In the genomic region with DNA sequence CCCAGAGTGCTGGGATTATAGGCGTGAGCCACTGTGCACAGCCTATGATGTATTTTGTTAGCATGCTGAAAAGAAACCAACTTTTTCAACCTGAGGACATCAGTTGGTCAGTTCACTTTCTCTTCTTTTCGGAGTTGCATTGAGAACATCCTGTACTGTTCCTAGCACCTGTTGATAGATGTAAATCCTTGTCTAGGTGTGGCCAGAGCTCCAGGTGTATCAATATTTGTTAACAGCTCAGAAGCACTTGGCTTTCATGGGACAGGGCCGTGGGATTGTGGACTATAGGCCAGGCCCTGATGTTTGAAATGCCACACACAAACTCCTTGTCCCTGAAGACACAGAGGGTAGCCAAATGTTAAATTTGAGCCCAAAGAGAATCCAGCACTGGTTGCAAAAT, we compare ENCODE assay signal across 27 cellular contexts. TPM values are rescaled to one million over a fixed set of nuclear protein-coding genes. Genes with fewer than 3 reads are reported as not detected.
DNase-seq lines count a peak whose midpoint lies in the region; ATAC-seq and TF ChIP-seq lines count a peak whose summit lies in the region.
"Had no signal": no experiment of that assay in that cellular context is flagged by ENCODE, and none has a peak within 500 bp of the region (broad histone marks: within the 10 kb centered on the region; RNA-seq: fewer than 3 reads in every experiment).

No MANE protein-coding gene starts in this region.

- no peaks in the 10 kb centered on the region for H3K36me3 ChIP-seq in stomach

- no peaks in the 10 kb centered on the region for H3K27me3 ChIP-seq in stomach

- POLR2A ChIA-PET in GM10248 (lab: Yijun Ruan, JAX) = no interaction called here

- no peak for TF ChIP-seq POLR2A in stomach (IDR thresholded peaks at IDR 0.05)

- H3K4me1 ChIP-seq in stomach = peaks cover 0 to 9% (median 0%) of the 10 kb centered on the region in 4 donors

- no peaks in the 10 kb centered on the region for H3K9me3 ChIP-seq in stomach

- peak; percentile 25 for DNase-seq in NCI-H146 (lab: John Stamatoyannopoulos, UW)
- no peak for DNase-seq in NCI-H146 treated with DMSO at 0.1 percent for 48 hours (lab: John Stamatoyannopoulos, UW; ENCODE audit: unreplicated experiment)
- peak; percentile 30 for DNase-seq in LNCaP clone FGC (ENCODE audit: low read depth)
- peak; percentile 5 to 26 for DNase-seq in left colon
- DNase-seq in stomach = peak; percentile 60
- no peak for DNase-seq in NK-92 treated with Interleukin-12 subunit alpha and Interleukin-12 subunit beta, amount 100 ng/mL, for 24 hours (lab: John Stamatoyannopoulos, UW)
- DNase-seq in RPMI8226 = no peak
- no peak for DNase-seq in GM10248 (ENCODE audit: extremely low spot score)
- DNase-seq: AML-193; C1 segment of cervical spinal cord; Calu3; CD8-positive, alpha-beta T cell; DMS79; GM23248; H9; KBM-7; NCI-H1092; NCI-H1436; NCI-H2081; NCI-H2171; NCI-H446; NCI-H82; PC-3 had no signal

- CTCF ChIA-PET in GM10248 (lab: Yijun Ruan, JAX) = interaction anchor here (0.8 to 1.1 kb wide), 4 partner anchors 17 to 128 kb away, joined by 3 read pairs; no protein-coding TSS in a partner anchor

- peak overlapping the region; percentile 57 to 81 (median 69) for H3K27ac ChIP-seq in stomach
- H3K27ac ChIP-seq: GM23248 had no signal

- no peak for TF ChIP-seq EP300 in stomach (IDR thresholded peaks at IDR 0.05)

- ATAC-seq in left colon = peak; percentile 93
- ATAC-seq: CD8-positive, alpha-beta T cell; PC-3 had no signal

- no peak overlapping the region for H3K4me3 ChIP-seq in LNCaP clone FGC (ENCODE audit: low read depth, low read length)
- no peak overlapping the region for H3K4me3 ChIP-seq in stomach
- H3K4me3 ChIP-seq: GM23248 had no signal

- intact Hi-C loops in left colon (cut with DNase I, micrococcal nuclease) (no loop called here), stomach (cut with DNase I; ENCODE audit: low total_unique reads) (no loop called here)

- TF ChIP-seq CTCF in LNCaP clone FGC (IDR thresholded peaks at IDR 0.05; ENCODE audit: control insufficient read depth, extremely low read depth, insufficient read depth) (no peak), stomach (IDR thresholded peaks at IDR 0.05) (no peak), GM10248 (IDR thresholded peaks at IDR 0.05; ENCODE audit: control extremely low read depth, extremely low read depth, low read depth, missing control alignments) (no peak)

- whole genome bisulfite sequencing in stomach, 5 donors = 35 to 69% (median 57%) methylated on average over 3 of the region's 3 CpGs

RNA-seq across cellular contexts. Expression of a gene that starts 14.9 kb away (rescaled TPM):
- total RNA-seq in left colon (under 1 TPM in 1 of 2 donors, not detected in 1; 0.49 TPM), stomach (under 1 TPM in 2 of 5 donors, not detected in 3; 0.18 to 0.58 TPM)
- 1 to 10 TPM; 2.6 to 8.2 (median 3.1) TPM for polyA plus RNA-seq in stomach
- total RNA-seq: A172; Calu3; CD8-positive, alpha-beta T cell; GM23248; H9; HT1080; PC-3; RPMI7951 had no signal
- polyA plus RNA-seq: AG04450, GM23248 had no signal

RNA-seq across cellular contexts. Expression of a gene that starts 28.3 kb away (rescaled TPM):
- total RNA-seq in left colon = under 1 TPM in 1 of 2 donors, not detected in 1; 0.11 TPM
- total RNA-seq in stomach = 1 to 10 TPM in 2 of 5 donors, under 1 TPM in 1, not detected in 2; 0.37 to 1.8 (median 1.8) TPM
- 1 to 10 TPM in 2 of 3 donors, not detected in 1; 1.2 to 8.3 TPM for polyA plus RNA-seq in stomach
- total RNA-seq: A172; CD8-positive, alpha-beta T cell; GM23248; H9; HT1080; PC-3; RPMI7951 had no signal
- polyA plus RNA-seq: AG04450, GM23248 had no signal

RNA-seq across cellular contexts. Expression of a gene that starts 42.4 kb away (rescaled TPM):
- total RNA-seq in left colon (under 1 TPM in 1 of 2 donors, not detected in 1; 0.06 TPM), stomach (1 to 10 TPM in 2 of 5 donors, under 1 TPM in 1, not detected in 2; 0.45 to 2.0 (median 1.2) TPM)
- 1 to 10 TPM; 1.2 to 2.3 (median 2.1) TPM for polyA plus RNA-seq in stomach
- total RNA-seq: A172; CD8-positive, alpha-beta T cell; GM23248 had no signal
- polyA plus RNA-seq: GM23248 had no signal

Comparison
In these comparisons a context has a peak if more than half of its experiments do, and no peak if none do; other contexts are left out.
1. DNase-seq: peak in NCI-H146 (single experiment), LNCaP clone FGC (single experiment), left colon (2 of 2) and stomach (single experiment); none in NCI-H146 treated with DMSO at 0.1 percent for 48 hours (single experiment), NK-92 treated with Interleukin-12 subunit alpha and Interleukin-12 subunit beta, amount 100 ng/mL, for 24 hours (single experiment), RPMI8226 (single experiment) and GM10248 (single experiment).